In the genomic region with DNA sequence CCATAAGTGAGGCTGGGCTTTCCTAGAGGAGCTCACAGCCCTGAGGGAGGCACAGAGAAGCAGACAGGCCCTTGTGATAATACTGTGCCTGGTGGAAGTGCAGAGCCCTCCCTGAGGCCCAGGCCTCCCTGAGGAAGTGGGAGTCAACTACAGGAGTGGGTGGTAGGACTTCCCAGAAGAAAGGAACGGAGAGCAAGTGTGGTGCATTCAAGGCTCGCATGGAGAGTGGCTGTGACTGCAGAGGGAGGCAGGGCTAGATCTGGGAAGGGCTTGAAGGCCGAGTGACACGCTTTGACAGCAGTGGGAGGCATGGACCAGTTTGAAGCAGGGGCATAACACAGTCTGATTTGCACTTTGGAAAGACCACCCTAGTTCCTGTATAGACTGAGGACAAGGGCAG, we compare ENCODE assay signal across 17 cellular contexts.
"Had no signal": no experiment of that assay in that cellular context is flagged by ENCODE, and none has a peak within 500 bp of the region (broad histone marks: within the 10 kb centered on the region; RNA-seq: fewer than 3 reads in every experiment).

No MANE protein-coding gene starts in this region.

- H3K4me2 ChIP-seq: hepatocyte had no signal

- H3K79me2 ChIP-seq: hepatocyte had no signal

- H3K4me1 Mint-ChIP-seq: naive B cell; stimulated activated naive B cell treated with anti-CD40 and anti-IgM and Interleukin-4, amounts not matched to agents 10 μg/mL and 1 μg/mL and 100 μg/mL, for 72 hours had no signal

- FAIRE-seq: colon had no signal

- H2AFZ ChIP-seq: hepatocyte had no signal

- H3K9me3 Mint-ChIP-seq: naive B cell; stimulated activated naive B cell treated with anti-CD40 and anti-IgM and Interleukin-4, amounts not matched to agents 10 μg/mL and 1 μg/mL and 100 μg/mL, for 72 hours; T-helper 2 cell treated with Interferon-gamma antibody and Interleukin-4, amounts not matched to agents 5 μg/mL and 100 μg/mL, for 36 hours had no signal

- H3K27ac ChIP-seq: adrenal gland, cardiac muscle cell, esophagus muscularis mucosa, hepatocyte, left lung, tibial nerve had no signal

- DNase-seq: activated CD4-positive, alpha-beta T cell treated with anti-CD3 and anti-CD28 coated beads, Interleukin-2, amount 50 U/mL, for 4 hours; activated CD4-positive, CD25-positive, alpha-beta regulatory T cell treated with anti-CD3 and anti-CD28 coated beads, Interleukin-2, amount 50 U/mL, for 72 hours; activated naive CD4-positive, alpha-beta T cell treated with Interleukin-2 at 50 U/mL for 16 hours; islet precursor cell; left lung; naive B cell; posterior cingulate gyrus; retina; stimulated activated naive B cell treated with anti-CD40 and anti-IgM and Interleukin-4, amounts not matched to agents 10 μg/mL and 1 μg/mL and 100 μg/mL, for 72 hours; substantia nigra had no signal

- ATAC-seq: left lung; stimulated activated naive B cell treated with anti-CD40 and anti-IgM and Interleukin-4, amounts not matched to agents 10 μg/mL and 1 μg/mL and 100 μg/mL, for 72 hours had no signal

- H3K9me3 ChIP-seq: adrenal gland, esophagus muscularis mucosa, left lung, tibial nerve had no signal

- H3K36me3 Mint-ChIP-seq: naive B cell had no signal

- H3K27me3 ChIP-seq: adrenal gland, cardiac muscle cell, hepatocyte, left lung, tibial nerve had no signal

- H3K4me1 ChIP-seq: adrenal gland, esophagus muscularis mucosa, left lung, tibial nerve had no signal

- H3K4me3 Mint-ChIP-seq: stimulated activated naive B cell treated with anti-CD40 and anti-IgM and Interleukin-4, amounts not matched to agents 10 μg/mL and 1 μg/mL and 100 μg/mL, for 72 hours; T-helper 2 cell treated with Interferon-gamma antibody and Interleukin-4, amounts not matched to agents 5 μg/mL and 100 μg/mL, for 36 hours had no signal

- H3K4me3 ChIP-seq: adrenal gland, cardiac muscle cell, esophagus muscularis mucosa, hepatocyte, left lung, tibial nerve had no signal

- H3K36me3 ChIP-seq: adrenal gland, cardiac muscle cell, esophagus muscularis mucosa, left lung had no signal
